In the genomic region with DNA sequence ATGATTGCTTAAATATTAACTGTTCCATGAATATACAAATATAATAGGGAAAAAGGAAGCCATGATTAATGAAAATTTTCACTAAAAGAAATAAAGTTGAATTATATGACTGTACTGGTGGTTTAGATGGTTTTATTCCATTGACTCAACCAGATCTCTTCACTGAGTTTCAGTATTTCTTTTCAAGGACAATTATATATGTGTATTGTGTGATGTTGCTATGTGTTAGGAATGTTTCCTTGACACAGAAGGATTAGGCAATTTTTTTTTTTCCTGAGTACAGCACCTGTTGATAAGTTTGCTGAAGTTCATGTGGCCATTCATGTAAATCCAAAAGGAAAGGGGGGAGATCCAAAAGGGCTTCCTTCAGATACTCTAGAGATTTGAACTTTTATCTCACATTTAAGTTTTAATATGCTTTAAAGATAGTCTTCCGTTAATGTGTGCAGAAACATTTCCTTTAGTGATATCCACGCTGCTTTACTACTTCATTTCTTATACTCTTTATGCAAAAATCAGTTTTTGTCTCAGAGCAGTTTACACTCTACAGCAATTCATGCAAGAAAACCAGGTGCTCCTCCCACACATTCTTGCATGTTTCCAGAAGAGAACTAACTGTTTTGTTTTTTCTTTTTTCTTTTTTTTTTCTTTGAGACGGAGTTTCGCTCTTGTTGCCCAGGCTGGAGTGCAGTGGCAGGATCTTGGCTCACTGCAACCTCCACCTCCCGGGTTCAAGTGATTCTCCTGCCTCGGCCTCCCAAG, we compare ENCODE assay signal across 20 cellular contexts.
DNase-seq lines count a peak whose midpoint lies in the region; ATAC-seq and TF ChIP-seq lines count a peak whose summit lies in the region.
"Had no signal": no experiment of that assay in that cellular context is flagged by ENCODE, and none has a peak within 500 bp of the region (broad histone marks: within the 10 kb centered on the region; RNA-seq: fewer than 3 reads in every experiment).

No MANE protein-coding gene starts in this region.

- no peak overlapping the region for H3K4me3 ChIP-seq in BLaER1
- no peak overlapping the region for H3K4me3 ChIP-seq in mucosa of descending colon
- H3K4me3 ChIP-seq: heart right ventricle, lung, upper lobe of right lung had no signal

- H3K27me3 ChIP-seq in BLaER1: peaks cover 85% of the 10 kb centered on the region
- H3K27me3 ChIP-seq: upper lobe of right lung had no signal

- no peak overlapping the region for H3K27ac Mint-ChIP-seq in activated T-helper 17 cell treated with anti-CD3 and anti-CD28 coated beads, Interleukin-2, amount 50 U/mL, for 72 hours
- H3K27ac Mint-ChIP-seq: activated naive CD8-positive, alpha-beta T cell treated with anti-CD3 and anti-CD28 coated beads, Interleukin-2, amount 50 U/mL, for 24 hours; immature natural killer cell had no signal

- no peaks in the 10 kb centered on the region; the same call in 1 of the 2 replicates for H4K20me1 ChIP-seq in BLaER1

- no peaks in the 10 kb centered on the region for H3K4me1 Mint-ChIP-seq in activated T-helper 17 cell treated with anti-CD3 and anti-CD28 coated beads, Interleukin-2, amount 50 U/mL, for 72 hours
- H3K4me1 Mint-ChIP-seq: activated naive CD8-positive, alpha-beta T cell treated with anti-CD3 and anti-CD28 coated beads, Interleukin-2, amount 50 U/mL, for 24 hours; immature natural killer cell had no signal

- H3K4me1 ChIP-seq in BLaER1 (peaks cover 16% of the 10 kb centered on the region), mucosa of descending colon (ENCODE audit: low read depth) (no peaks in the 10 kb centered on the region)
- H3K4me1 ChIP-seq: heart right ventricle, upper lobe of right lung had no signal

- H3K36me3 ChIP-seq in BLaER1 (no peaks in the 10 kb centered on the region), mucosa of descending colon (ENCODE audit: low read depth) (no peaks in the 10 kb centered on the region)
- H3K36me3 ChIP-seq: heart right ventricle, upper lobe of right lung, WERI-Rb-1 had no signal

- H3K27me3 Mint-ChIP-seq in activated T-helper 17 cell treated with anti-CD3 and anti-CD28 coated beads, Interleukin-2, amount 50 U/mL, for 72 hours: no peaks in the 10 kb centered on the region
- H3K27me3 Mint-ChIP-seq: activated naive CD8-positive, alpha-beta T cell treated with anti-CD3 and anti-CD28 coated beads, Interleukin-2, amount 50 U/mL, for 24 hours had no signal

- no peak overlapping the region for H3K9ac ChIP-seq in BLaER1

- TF ChIP-seq CTCF in GM20000 (IDR thresholded peaks at IDR 0.05; ENCODE audit: extremely low read depth, missing control alignments) (no peak), mucosa of descending colon (IDR thresholded peaks at IDR 0.05) (no peak)

- intact Hi-C loops in mucosa of descending colon (cut with DNase I, micrococcal nuclease): no loop called here

- DNase-seq in GM20000 (ENCODE audit: low spot score) (peak; percentile 6), glomerular visceral epithelial cell (ENCODE audit: extremely low spot score) (peak; percentile 0), mucosa of descending colon (no peak), NCI-H2196 treated with DMSO at 0.1 percent for 48 hours (lab: John Stamatoyannopoulos, UW; ENCODE audit: unreplicated experiment) (no peak), SW480 (ENCODE audit: low spot score) (no peak)
- DNase-seq: activated CD4-positive, alpha-beta T cell treated with anti-CD3 and anti-CD28 coated beads, Interleukin-2, amount 50 U/mL, for 4 hours; activated effector memory CD4-positive, alpha-beta T cell treated with anti-CD3 and anti-CD28 coated beads, Interleukin-2, amount 50 U/mL, for 16 hours; activated naive CD8-positive, alpha-beta T cell treated with anti-CD3 and anti-CD28 coated beads, Interleukin-2, amount 50 U/mL, for 24 hours; C1 segment of cervical spinal cord; heart right ventricle; immature natural killer cell; NCI-H1930; T-helper 2 cell; upper lobe of right lung; WERI-Rb-1 had no signal

- 0 out of 2 replicates have a peak overlapping the region, but pooled peaks have one; percentile 19 for H3K4me2 ChIP-seq in BLaER1

- no peaks in the 10 kb centered on the region for H3K36me3 Mint-ChIP-seq in activated T-helper 17 cell treated with anti-CD3 and anti-CD28 coated beads, Interleukin-2, amount 50 U/mL, for 72 hours (ENCODE audit: low read depth)

- H3K4me3 Mint-ChIP-seq in activated T-helper 17 cell treated with anti-CD3 and anti-CD28 coated beads, Interleukin-2, amount 50 U/mL, for 72 hours: no peak overlapping the region
- H3K4me3 Mint-ChIP-seq: activated naive CD8-positive, alpha-beta T cell treated with anti-CD3 and anti-CD28 coated beads, Interleukin-2, amount 50 U/mL, for 24 hours; immature natural killer cell had no signal

- H3K9me3 Mint-ChIP-seq in activated T-helper 17 cell treated with anti-CD3 and anti-CD28 coated beads, Interleukin-2, amount 50 U/mL, for 72 hours: no peaks in the 10 kb centered on the region
- H3K9me3 Mint-ChIP-seq: activated naive CD8-positive, alpha-beta T cell treated with anti-CD3 and anti-CD28 coated beads, Interleukin-2, amount 50 U/mL, for 24 hours; immature natural killer cell had no signal

- H3K27ac ChIP-seq in BLaER1: no peak overlapping the region
- H3K27ac ChIP-seq: heart right ventricle, upper lobe of right lung, WERI-Rb-1 had no signal

- H3K9me3 ChIP-seq in BLaER1 (no peaks in the 10 kb centered on the region), mucosa of descending colon (no peaks in the 10 kb centered on the region)
- H3K9me3 ChIP-seq: heart right ventricle, upper lobe of right lung had no signal

- ATAC-seq in HG03432 (IDR thresholded peaks at IDR 0.05; ENCODE audit: unreplicated experiment): peak; percentile 43
- ATAC-seq in mucosa of descending colon: no peak
- no peak for ATAC-seq in activated T-helper 17 cell treated with anti-CD3 and anti-CD28 coated beads, Interleukin-2, amount 50 U/mL, for 72 hours (replicated peaks)
- ATAC-seq: activated naive CD8-positive, alpha-beta T cell treated with anti-CD3 and anti-CD28 coated beads, Interleukin-2, amount 50 U/mL, for 24 hours; heart right ventricle; Panc1; upper lobe of right lung had no signal

Comparison
In these comparisons a context has a peak if more than half of its experiments do, and no peak if none do; other contexts are left out.
1. DNase-seq: peak in GM20000 (single experiment) and glomerular visceral epithelial cell (single experiment); none in mucosa of descending colon (0 of 3), NCI-H2196 treated with DMSO at 0.1 percent for 48 hours (single experiment) and SW480 (single experiment).